11 cellular contexts compared by ENCODE assay signal in genomic region chr2:234880551-234881211, GRCh38.
DNase-seq lines count a peak whose midpoint lies in the region; ATAC-seq and TF ChIP-seq lines count a peak whose summit lies in the region.
"Had no signal": no experiment of that assay in that cellular context is flagged by ENCODE, and none has a peak within 500 bp of the region (broad histone marks: within the 10 kb centered on the region; RNA-seq: fewer than 3 reads in every experiment).

No MANE protein-coding gene starts in this region.

- peaks cover 13% of the 10 kb centered on the region for H3K4me1 ChIP-seq in IMR-90 (ENCODE audit: control insufficient read depth, insufficient read depth, low read length)
- peaks cover 2 to 37% (median 25%) of the 10 kb centered on the region in 4 donors for H3K4me1 ChIP-seq in liver (ENCODE audit: control insufficient read depth in 4 of 4, insufficient read depth in 4 of 4, low read length in 3 of 4)
- peaks cover 0 to 6% (median 0%) of the 10 kb centered on the region in 4 donors for H3K4me1 ChIP-seq in Peyer's patch
- H3K4me1 ChIP-seq: parathyroid adenoma had no signal

- peaks cover 12% of the 10 kb centered on the region for H3K27me3 Mint-ChIP-seq in Calu3 (ENCODE audit: unreplicated experiment)

- peak overlapping the region; percentile 92 for H2BK5ac ChIP-seq in IMR-90 (ENCODE audit: low read depth, low read length, poor library complexity, severe bottlenecking)

- H3K27ac ChIP-seq in IMR-90 (ENCODE audit: insufficient read depth, low read length) (peak overlapping the region; percentile 96), liver (ENCODE audit: low read depth in 1 of 2, low read length in 2 of 2) (peak overlapping the region; percentile 94 to 96), Peyer's patch (no peak overlapping the region)
- H3K27ac ChIP-seq: parathyroid adenoma had no signal

- in situ Hi-C loops in IMR-90 (cut with MboI; ENCODE audit: low sequenced_read_pairs) = loop anchor here (10.0 kb wide), 2 partner anchors 224 to 326 kb away; no protein-coding TSS in a partner anchor

- H2BK15ac ChIP-seq in IMR-90 (ENCODE audit: low read depth, low read length) = peak overlapping the region; percentile 83; the same call in 2 of the 3 replicates

- peaks cover 7% of the 10 kb centered on the region for H3K9me3 Mint-ChIP-seq in Calu3 (ENCODE audit: low read depth, unreplicated experiment)

- peak overlapping the region; percentile 95 for H4K91ac ChIP-seq in IMR-90 (ENCODE audit: insufficient read depth, low read depth, low read length)

- H3K56ac ChIP-seq in IMR-90 (ENCODE audit: extremely low read depth, insufficient read depth, low read length) = peak overlapping the region; percentile 63

- no peak for TF ChIP-seq RAD21 in IMR-90 (IDR thresholded peaks at IDR 0.05; ENCODE audit: low read length)
- TF ChIP-seq RAD21 in liver (IDR thresholded peaks at IDR 0.05) = peak; percentile 70 to 77

- BruUV-seq in Calu3 (replicated peaks; lab: Mats Ljungman, UMichigan) (no TSS peak), IMR-90 (replicated peaks; lab: Mats Ljungman, UMichigan) (no TSS peak)

- H3K9me1 ChIP-seq in IMR-90 (ENCODE audit: insufficient read depth, low read length) = peaks cover 8% of the 10 kb centered on the region; the same call in 1 of the 2 replicates

- peak overlapping the region; percentile 94 for H3K4ac ChIP-seq in IMR-90 (ENCODE audit: low read depth, low read length)

- WGBS in IMR-90 (ENCODE audit: extremely low coverage in 2 of 2, insufficient read length in 1 of 2), 2 experiments = 24% methylated on average over 3 of the region's 7 CpGs; no CpG with 5 or more reads in 1 of the 2 experiments
- 29% methylated on average over 7 of the region's 7 CpGs for WGBS in liver

- H2BK20ac ChIP-seq in IMR-90 (ENCODE audit: low read depth, low read length) = peak overlapping the region; percentile 75

- no peak overlapping the region for H3K4me3 ChIP-seq in IMR-90 (ENCODE audit: insufficient read depth, low read depth, low read length)
- H3K4me3 ChIP-seq in liver (ENCODE audit: low read depth in 1 of 3, low read length in 3 of 3) = peak overlapping the region; percentile 11 to 27 (median 22)
- H3K4me3 ChIP-seq in Peyer's patch = no peak overlapping the region
- H3K4me3 ChIP-seq: GM23338 had no signal

- peaks cover 0 to 3% of the 10 kb centered on the region in 2 experiments; a peak in 2 of 4 replicates for H3K79me1 ChIP-seq in IMR-90 (ENCODE audit: low read depth in 1 of 2, low read length in 2 of 2)

- H3K18ac ChIP-seq in IMR-90 (ENCODE audit: low read depth, low read length) = peak overlapping the region; percentile 95

- H3K9ac ChIP-seq in IMR-90 (ENCODE audit: low read depth, low read length) = peak overlapping the region; percentile 72
- peak overlapping the region; percentile 50 to 66 for H3K9ac ChIP-seq in liver (ENCODE audit: low read depth in 1 of 2, low read length in 2 of 2)
- H3K9ac ChIP-seq: parathyroid adenoma had no signal

- no peaks in the 10 kb centered on the region for H3K36me3 ChIP-seq in IMR-90 (ENCODE audit: control insufficient read depth, insufficient read depth, low read length)
- no peaks in the 10 kb centered on the region for H3K36me3 ChIP-seq in liver (ENCODE audit: control insufficient read depth in 4 of 4, insufficient read depth in 3 of 4, low read depth in 1 of 4, low read length in 3 of 4)
- H3K36me3 ChIP-seq in Peyer's patch = no peaks in the 10 kb centered on the region

- dilution Hi-C loops in IMR-90 (cut with HindIII; ENCODE audit: low sequenced_read_pairs, unreplicated experiment) = no loop called here

- peak; percentile 62 for ATAC-seq in IMR-90 (ENCODE audit: low read depth)
- no peak for ATAC-seq in HG03469 (IDR thresholded peaks at IDR 0.05; ENCODE audit: unreplicated experiment)

- H4K8ac ChIP-seq in IMR-90 (ENCODE audit: low read depth in 2 of 2, low read length in 2 of 2) = peak overlapping the region; percentile 96 to 97

- H3K9me3 ChIP-seq in IMR-90 (ENCODE audit: control insufficient read depth, insufficient read depth, low read length) = no peaks in the 10 kb centered on the region
- H3K9me3 ChIP-seq in liver (ENCODE audit: control insufficient read depth in 4 of 4, low read length in 3 of 4) = no peaks in the 10 kb centered on the region
- no peaks in the 10 kb centered on the region for H3K9me3 ChIP-seq in Peyer's patch

- DNase-seq in Calu3 = peak; percentile 48
- peak; percentile 100 for DNase-seq in IMR-90
- peak; percentile 99 for DNase-seq in amniotic epithelial cell (ENCODE audit: low read depth)
- DNase-seq in NCI-H1436 (lab: John Stamatoyannopoulos, UW) = no peak
- no peak for DNase-seq in Peyer's patch
- no peak for DNase-seq in iPS-NIHi11 (ENCODE audit: low spot score)
- DNase-seq: NCI-H1092 had no signal

- TF ChIP-seq POLR2A in IMR-90 (IDR thresholded peaks at IDR 0.05; ENCODE audit: low read depth, low read length) (0 out of 2 replicates have a peak, but pooled peaks have one; percentile 30), Peyer's patch (IDR thresholded peaks at IDR 0.05) (no peak)

- no peak overlapping the region for H3K4me3 Mint-ChIP-seq in Calu3 (ENCODE audit: low read depth, unreplicated experiment)
- H3K4me3 Mint-ChIP-seq: GM23338 had no signal

- peak overlapping the region; percentile 27 for H3K4me2 ChIP-seq in IMR-90 (ENCODE audit: low read depth, low read length)
- H3K4me2 ChIP-seq: GM23338 had no signal

- peaks cover 11% of the 10 kb centered on the region for H3K36me3 Mint-ChIP-seq in Calu3 (ENCODE audit: insufficient read depth, unreplicated experiment)

- peak overlapping the region; percentile 93 for H4K5ac ChIP-seq in IMR-90 (ENCODE audit: low read depth, low read length)

- no peaks in the 10 kb centered on the region for H3K27me3 ChIP-seq in IMR-90 (ENCODE audit: control insufficient read depth, insufficient read depth, low read length)
- no peaks in the 10 kb centered on the region for H3K27me3 ChIP-seq in liver (ENCODE audit: control insufficient read depth in 4 of 4, insufficient read depth in 4 of 4, low read length in 3 of 4)
- H3K27me3 ChIP-seq in Peyer's patch = no peaks in the 10 kb centered on the region

- peak overlapping the region; percentile 79 for H2AK9ac ChIP-seq in IMR-90 (replicated peaks; ENCODE audit: low read depth, low read length, poor library complexity)

- H4K20me1 ChIP-seq in IMR-90 (ENCODE audit: insufficient read depth, low read length) = no peaks in the 10 kb centered on the region

- peak overlapping the region; percentile 44 for H3K14ac ChIP-seq in IMR-90 (replicated peaks; ENCODE audit: low read depth, low read length)

- POLR2A ChIA-PET in IMR-90 (lab: Charles Lee; ENCODE audit: unreplicated experiment) = no interaction called here

- TF ChIP-seq CTCF in Calu3 (IDR thresholded peaks at IDR 0.05; ENCODE audit: unreplicated experiment) (no peak), IMR-90 (conservative IDR thresholded peaks at IDR 0.05; ENCODE audit: low read depth, low read length) (no peak), liver (IDR thresholded peaks at IDR 0.05; ENCODE audit: low read depth, low read length, missing input control) (no peak), Peyer's patch (IDR thresholded peaks at IDR 0.05) (no peak)

- H3K27ac Mint-ChIP-seq in Calu3 (ENCODE audit: unreplicated experiment) = peak overlapping the region; percentile 57
- H3K27ac Mint-ChIP-seq: GM23338 had no signal

- intact Hi-C loops in Calu3 (cut with micrococcal nuclease; ENCODE audit: unreplicated experiment) = loop anchor here (5.0 to 10.0 kb wide), 3 partner anchors 56 to 172 kb away; no protein-coding TSS in a partner anchor
- intact Hi-C loops in IMR-90 (cut with micrococcal nuclease) = loop anchor here (1.0 to 5.0 kb wide), 7 partner anchors 56 to 330 kb away; no protein-coding TSS in a partner anchor

- H2AK5ac ChIP-seq in IMR-90 (ENCODE audit: low read depth, low read length) = peak overlapping the region; percentile 93

- peak overlapping the region; percentile 33 for H2AFZ ChIP-seq in IMR-90 (replicated peaks; ENCODE audit: low read length, poor library complexity)
- H2AFZ ChIP-seq: parathyroid adenoma had no signal

- CTCF ChIA-PET in Calu3 (lab: Charles Lee) (interaction anchor here (0.6 to 1.6 kb wide), 8 partner anchors 20 to 1258 kb away, joined by 3 to 7 read pairs (median 4); no protein-coding TSS in a partner anchor), IMR-90 (lab: Yijun Ruan, JAX) (interaction anchor here (0.7 to 3.0 kb wide), 10 partner anchors 9 to 323 kb away, joined by 3 to 13 read pairs (median 3); no protein-coding TSS in a partner anchor)

- peak overlapping the region; percentile 91 for H2BK120ac ChIP-seq in IMR-90 (ENCODE audit: low read depth, low read length)

- H3K4me1 Mint-ChIP-seq in Calu3 (ENCODE audit: low read depth, unreplicated experiment) = peaks cover 28% of the 10 kb centered on the region

- peak overlapping the region; percentile 51 for H3K23ac ChIP-seq in IMR-90 (ENCODE audit: low read depth, low read length)

TF ChIP-seq in IMR-90, 13 proteins besides CTCF, POLR2A, EP300 and RAD21 (continues in another document):
- TF ChIP-seq MAZ (IDR thresholded peaks at IDR 0.05; ENCODE audit: borderline replicate concordance, low read depth, low read length) = no peak; the same call in 1 of the 2 replicates
- no peak for TF ChIP-seq RFX5 (IDR thresholded peaks at IDR 0.05; ENCODE audit: low read depth, low read length)
- peak; percentile 45; the same call in 1 of the 2 replicates for TF ChIP-seq BHLHE40 (IDR thresholded peaks at IDR 0.05; ENCODE audit: low read depth, low read length)
- TF ChIP-seq CHD1 (IDR thresholded peaks at IDR 0.05; ENCODE audit: low read depth, low read length) = no peak
- peak; percentile 25; the same call in 1 of the 2 replicates for TF ChIP-seq MAFK (IDR thresholded peaks at IDR 0.05; ENCODE audit: low read depth, low read length)
- TF ChIP-seq RCOR1 (IDR thresholded peaks at IDR 0.05; ENCODE audit: insufficient replicate concordance, low read length) = peak; percentile 51

TF ChIP-seq in liver, 16 proteins besides CTCF, POLR2A, EP300 and RAD21 (continues in another document):
- peak; percentile 89 for TF ChIP-seq NR2F2 (IDR thresholded peaks at IDR 0.05)

Comparison
In these comparisons a context has a peak if more than half of its experiments do, and no peak if none do; other contexts are left out.
1. DNase-seq: peak in Calu3 (single experiment), IMR-90 (single experiment) and amniotic epithelial cell (single experiment); none in NCI-H1436 (single experiment), Peyer's patch (0 of 3) and iPS-NIHi11 (single experiment).
2. H3K27ac ChIP-seq: peak in IMR-90 (single experiment) and liver (2 of 2); none in Peyer's patch (0 of 4).
3. H3K4me3 ChIP-seq: peak in liver (3 of 3); none in IMR-90 (single experiment) and Peyer's patch (0 of 4).